In the genomic region with DNA sequence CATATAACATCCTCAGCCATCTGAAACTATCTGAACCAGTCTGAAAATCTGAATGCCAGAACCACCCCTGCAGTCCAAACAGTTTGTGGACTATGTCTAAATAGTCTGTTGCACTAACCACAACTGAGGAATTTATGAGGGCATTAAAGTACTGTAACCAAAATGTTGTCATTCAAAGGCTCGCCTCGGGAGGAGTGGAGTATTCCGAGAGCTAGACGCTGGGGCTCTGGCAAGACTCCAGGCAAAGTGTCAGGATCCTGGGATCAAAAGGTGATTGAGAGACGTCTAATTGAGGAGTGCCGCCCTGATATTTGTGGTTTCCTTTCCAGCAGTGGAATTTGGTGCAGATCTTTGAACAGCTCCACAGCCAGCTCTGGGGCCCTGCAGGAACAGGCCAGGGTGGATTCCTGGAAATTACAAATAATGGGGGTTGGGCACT, we compare ENCODE assay signal across 13 cellular contexts.
DNase-seq lines count a peak whose midpoint lies in the region; ATAC-seq and TF ChIP-seq lines count a peak whose summit lies in the region.
"Had no signal": no experiment of that assay in that cellular context is flagged by ENCODE, and none has a peak within 500 bp of the region (broad histone marks: within the 10 kb centered on the region; RNA-seq: fewer than 3 reads in every experiment).

No MANE protein-coding gene starts in this region.

- H3K27ac ChIP-seq in RWPE1, result no peak overlapping the region
- H3K27ac ChIP-seq in foreskin keratinocyte, result no peak overlapping the region
- no peak overlapping the region for H3K27ac ChIP-seq in prostate gland

- intact Hi-C loops in prostate gland (cut with DNase I), result no loop called here

- WGBS in prostate gland, result 18% methylated on average over 6 of the region's 6 CpGs

- no peaks in the 10 kb centered on the region for H3K36me3 ChIP-seq in prostate gland
- no peaks in the 10 kb centered on the region for H3K36me3 ChIP-seq in BE2C

- no peak for TF ChIP-seq CTCF in RWPE1 (conservative IDR thresholded peaks at IDR 0.05; ENCODE audit: low read depth)
- TF ChIP-seq CTCF in foreskin keratinocyte (conservative IDR thresholded peaks at IDR 0.05), result no peak
- TF ChIP-seq CTCF in prostate gland (IDR thresholded peaks at IDR 0.05), result no peak
- TF ChIP-seq CTCF in BE2C (IDR thresholded peaks at IDR 0.05; ENCODE audit: low read depth, low read length), result no peak

- no peaks in the 10 kb centered on the region for H3K9me3 ChIP-seq in prostate gland
- H3K9me3 ChIP-seq in BE2C, result no peaks in the 10 kb centered on the region

- POLR2A ChIA-PET in RWPE1 (lab: Yijun Ruan, JAX; ENCODE audit: low non-redundant PET), result no interaction called here

- DNase-seq in EL (peak; percentile 82), RWPE1 (ENCODE audit: low spot score) (peak; percentile 36), foreskin keratinocyte (peak; percentile 77 to 84), prostate gland (ENCODE audit: low spot score) (peak; percentile 8), BE2C (no peak)
- DNase-seq: cerebellar nuclear complex; DMS79 treated with DMSO at 0.1 percent for 48 hours; NCI-H510A treated with DMSO at 0.1 percent for 48 hours; stimulated activated naive CD4-positive, alpha-beta T cell treated with Interleukin-2 at 50 U/mL for 16 hours; T-helper 1 cell had no signal

- H3K4me1 ChIP-seq in foreskin keratinocyte, result peaks cover 6% of the 10 kb centered on the region
- no peaks in the 10 kb centered on the region for H3K4me1 ChIP-seq in prostate gland (replicated peaks)
- no peaks in the 10 kb centered on the region for H3K4me1 ChIP-seq in BE2C

- H3K27me3 ChIP-seq in foreskin keratinocyte (no peaks in the 10 kb centered on the region), prostate gland (replicated peaks; ENCODE audit: insufficient read depth) (no peaks in the 10 kb centered on the region), BE2C (no peaks in the 10 kb centered on the region)

- CTCF ChIA-PET in RWPE1 (lab: Yijun Ruan, JAX), result no interaction called here

- H3K4me3 ChIP-seq in prostate gland (no peak overlapping the region), BE2C (ENCODE audit: low read depth, low read length) (no peak overlapping the region)

- peak; percentile 70 for ATAC-seq in foreskin keratinocyte
- ATAC-seq in HG02798 (IDR thresholded peaks at IDR 0.05; ENCODE audit: poor library complexity, unreplicated experiment), result no peak
- no peak for ATAC-seq in GM19395 (IDR thresholded peaks at IDR 0.05; ENCODE audit: unreplicated experiment)
- ATAC-seq in HG03457 (IDR thresholded peaks at IDR 0.05; ENCODE audit: unreplicated experiment), result no peak

- TF ChIP-seq POLR2A in prostate gland (IDR thresholded peaks at IDR 0.05), result no peak
